Comparison of ENCODE assay signal across 15 cellular contexts in genomic region chr1:27113861-27114260, GRCh38. TPM values are rescaled to one million over a fixed set of nuclear protein-coding genes. Genes with fewer than 3 reads are reported as not detected.
A peak's percentile ranks its signal among the peaks of the same experiment; 100 is the strongest.
DNase-seq lines count a peak whose midpoint lies in the region; ATAC-seq and TF ChIP-seq lines count a peak whose summit lies in the region.
"Had no signal": no experiment of that assay in that cellular context is flagged by ENCODE, and none has a peak within 500 bp of the region (broad histone marks: within the 10 kb centered on the region; RNA-seq: fewer than 3 reads in every experiment).

No MANE protein-coding gene starts in this region.

- no peaks in the 10 kb centered on the region for H3K27me3 ChIP-seq in endodermal cell (ENCODE audit: control insufficient read depth, insufficient read depth, low read length, poor library complexity, severe bottlenecking)
- H3K27me3 ChIP-seq: cardiac muscle cell, right atrium auricular region had no signal

- H3K4me3 ChIP-seq in endodermal cell (ENCODE audit: low read length): no peak overlapping the region
- H3K4me3 ChIP-seq: cardiac muscle cell, PC-9, right atrium auricular region had no signal

- peak overlapping the region; percentile 16 for H3K4me3 Mint-ChIP-seq in activated T-cell treated with anti-CD3 and anti-CD28 coated beads, Interleukin-2, amount 50 U/mL, for 4 hours
- peak overlapping the region; percentile 33 for H3K4me3 Mint-ChIP-seq in activated T-helper 17 cell treated with anti-CD3 and anti-CD28 coated beads, Interleukin-2, amount 50 U/mL, for 72 hours
- H3K4me3 Mint-ChIP-seq in endodermal cell: no peak overlapping the region

- H3K36me3 Mint-ChIP-seq in activated T-cell treated with anti-CD3 and anti-CD28 coated beads, Interleukin-2, amount 50 U/mL, for 4 hours (ENCODE audit: insufficient read depth): peaks cover 12% of the 10 kb centered on the region
- no peaks in the 10 kb centered on the region for H3K36me3 Mint-ChIP-seq in activated T-helper 17 cell treated with anti-CD3 and anti-CD28 coated beads, Interleukin-2, amount 50 U/mL, for 72 hours (ENCODE audit: low read depth)
- peaks cover 24% of the 10 kb centered on the region for H3K36me3 Mint-ChIP-seq in endodermal cell (ENCODE audit: low read depth)

- WGBS in endodermal cell (ENCODE audit: insufficient coverage in 1 of 2, insufficient read length in 1 of 2), 2 experiments: 96 to 97% methylated on average over 18 to 22 of the region's 22 CpGs

- no peaks in the 10 kb centered on the region for H3K9me3 Mint-ChIP-seq in activated T-cell treated with anti-CD3 and anti-CD28 coated beads, Interleukin-2, amount 50 U/mL, for 4 hours
- H3K9me3 Mint-ChIP-seq in activated T-helper 17 cell treated with anti-CD3 and anti-CD28 coated beads, Interleukin-2, amount 50 U/mL, for 72 hours: no peaks in the 10 kb centered on the region
- no peaks in the 10 kb centered on the region for H3K9me3 Mint-ChIP-seq in endodermal cell

- no peak overlapping the region for H3K27ac ChIP-seq in endodermal cell (ENCODE audit: low read depth, low read length)
- peak overlapping the region; percentile 46 for H3K27ac ChIP-seq in temporal lobe (ENCODE audit: low read depth, low read length)
- H3K27ac ChIP-seq: cardiac muscle cell, right atrium auricular region had no signal

- no peak for TF ChIP-seq CTCF in endodermal cell (conservative IDR thresholded peaks at IDR 0.05)

- peak overlapping the region; percentile 90 for H3K27ac Mint-ChIP-seq in activated T-helper 17 cell treated with anti-CD3 and anti-CD28 coated beads, Interleukin-2, amount 50 U/mL, for 72 hours
- H3K27ac Mint-ChIP-seq in endodermal cell: peak overlapping the region; percentile 10

- H3K9ac ChIP-seq in endodermal cell (ENCODE audit: extremely low read depth, low read length, poor library complexity, severe bottlenecking): no peak overlapping the region

- H3K4me1 Mint-ChIP-seq in activated T-cell treated with anti-CD3 and anti-CD28 coated beads, Interleukin-2, amount 50 U/mL, for 4 hours (ENCODE audit: low read depth): peaks cover 49% of the 10 kb centered on the region
- H3K4me1 Mint-ChIP-seq in activated T-helper 17 cell treated with anti-CD3 and anti-CD28 coated beads, Interleukin-2, amount 50 U/mL, for 72 hours: peaks cover 28% of the 10 kb centered on the region
- H3K4me1 Mint-ChIP-seq in endodermal cell: no peaks in the 10 kb centered on the region

- no peaks in the 10 kb centered on the region for H3K4me1 ChIP-seq in endodermal cell (ENCODE audit: control insufficient read depth, insufficient read depth, low read length)

- H3K9me3 ChIP-seq in endodermal cell (ENCODE audit: control insufficient read depth, low read length): no peaks in the 10 kb centered on the region
- H3K9me3 ChIP-seq: right atrium auricular region had no signal

- no peak for ATAC-seq in activated T-cell treated with anti-CD3 and anti-CD28 coated beads, Interleukin-2, amount 50 U/mL, for 4 hours
- no peak for ATAC-seq in activated T-helper 17 cell treated with anti-CD3 and anti-CD28 coated beads, Interleukin-2, amount 50 U/mL, for 72 hours (replicated peaks)
- ATAC-seq in GM18519 (IDR thresholded peaks at IDR 0.05; ENCODE audit: low FRiP score, unreplicated experiment) (no peak), HG03469 (IDR thresholded peaks at IDR 0.05; ENCODE audit: unreplicated experiment) (no peak)

- H3K36me3 ChIP-seq in endodermal cell (ENCODE audit: control insufficient read depth, insufficient read depth, low read length): peaks cover 10% of the 10 kb centered on the region
- H3K36me3 ChIP-seq: cardiac muscle cell, right atrium auricular region had no signal

- no peak for DNase-seq in activated T-cell treated with anti-CD3 and anti-CD28 coated beads, Interleukin-2, amount 50 U/mL, for 4 hours
- no peak for DNase-seq in activated T-cell treated with anti-CD3 and anti-CD28 coated beads for 4 hours
- DNase-seq in endodermal cell: no peak
- DNase-seq in ureter (ENCODE audit: low spot score): no peak
- DNase-seq: EL, hypothalamus, kidney, NCI-H1105 treated with DMSO at 0.1 percent for 48 hours, PC-9 had no signal

- H3K27me3 Mint-ChIP-seq in activated T-cell treated with anti-CD3 and anti-CD28 coated beads, Interleukin-2, amount 50 U/mL, for 4 hours (ENCODE audit: low read depth): no peaks in the 10 kb centered on the region
- no peaks in the 10 kb centered on the region for H3K27me3 Mint-ChIP-seq in activated T-helper 17 cell treated with anti-CD3 and anti-CD28 coated beads, Interleukin-2, amount 50 U/mL, for 72 hours
- no peaks in the 10 kb centered on the region for H3K27me3 Mint-ChIP-seq in endodermal cell (ENCODE audit: insufficient read depth)

RNA-seq across cellular contexts. Expression of gene SLC9A1, which starts 41.1 kb away (rescaled TPM):
- total RNA-seq in activated T-cell treated with anti-CD3 and anti-CD28 coated beads, Interleukin-2, amount 50 U/mL, for 4 hours: 10 to 100 TPM; 19.8 to 21.0 (median 19.8) TPM
- total RNA-seq in activated T-helper 17 cell treated with anti-CD3 and anti-CD28 coated beads, Interleukin-2, amount 50 U/mL, for 72 hours: 10 to 100 TPM; 15.3 to 20.6 TPM
- 10 to 100 TPM; 25.9 to 34.7 TPM for total RNA-seq in endodermal cell
- polyA plus RNA-seq in endodermal cell (2013, experiment 1 of 2): 17.5 TPM
- polyA plus RNA-seq in endodermal cell (2013, experiment 2 of 2): 18.6 TPM
- 2.5 TPM for total RNA-seq in temporal lobe
- total RNA-seq in ureter: 79.4 TPM
